Comparison of ENCODE assay signal across 2 cellular contexts in genomic region chr19:49209502-49209901, GRCh38.
A peak's percentile ranks its signal among the peaks of the same experiment; 100 is the strongest.
TF ChIP-seq lines count a peak whose summit lies in the region.

No MANE protein-coding gene starts in this region.

TF ChIP-seq in HEK293, 187 proteins besides CTCF, POLR2A, EP300 and RAD21:
- TF ChIP-seq ZNF362 (tag by site-specific recombination; IDR thresholded peaks at IDR 0.05) (0 out of 2 replicates have a peak, but pooled peaks have one; percentile 18), BCL11B (tag by site-specific recombination; IDR thresholded peaks at IDR 0.05; ENCODE audit: low read depth) (peak; percentile 66; the same call in 1 of the 2 replicates), BCL11A (tag by site-specific recombination; IDR thresholded peaks at IDR 0.05; ENCODE audit: low read depth) (peak; percentile 55; the same call in 1 of the 2 replicates)

TF ChIP-seq in GM12878, 131 proteins besides CTCF, POLR2A, EP300 and RAD21:
- TF ChIP-seq NR2C1 (IDR thresholded peaks at IDR 0.05), result peak; percentile 48; the same call in 1 of the 2 replicates
